8 cellular contexts compared by ENCODE assay signal in the genomic region with DNA sequence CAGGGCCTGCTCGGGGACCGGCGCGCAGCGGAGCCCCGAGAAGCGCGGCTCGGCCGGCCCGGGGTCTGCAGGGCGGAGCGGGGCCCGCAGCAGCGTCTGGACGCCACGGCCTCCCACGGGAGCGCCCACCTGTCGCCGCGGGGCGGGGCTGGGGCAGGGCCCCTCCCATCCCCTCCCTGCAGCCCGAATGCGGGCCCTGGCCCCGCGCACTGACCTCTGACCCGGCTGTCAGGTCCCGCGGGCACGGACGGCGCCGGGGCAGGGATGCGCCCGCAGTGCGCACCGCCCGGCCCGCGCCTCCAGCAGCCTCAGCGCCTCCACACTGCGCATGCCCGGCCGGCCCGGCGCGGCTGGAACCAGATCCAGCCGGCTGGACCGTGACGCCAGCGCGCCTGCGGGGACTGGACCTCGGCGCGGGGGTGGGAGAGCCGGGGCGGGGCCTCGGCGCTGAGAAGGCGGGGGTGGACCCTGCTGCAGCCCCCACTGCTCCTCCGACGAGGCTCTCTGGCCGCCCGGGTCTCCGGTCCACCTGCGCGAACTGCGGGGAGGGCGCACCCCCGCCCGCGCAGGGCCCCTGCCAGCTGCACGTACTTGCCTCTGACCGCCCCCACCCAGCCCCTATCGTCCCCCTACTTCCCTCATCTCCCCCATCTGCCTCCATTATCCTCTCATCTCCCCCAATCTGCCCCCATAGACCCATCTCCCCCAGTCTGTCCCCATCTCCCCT. TPM values are rescaled to one million over a fixed set of nuclear protein-coding genes. Genes with fewer than 3 reads are reported as not detected.
DNase-seq lines count a peak whose midpoint lies in the region; ATAC-seq lines count a peak whose summit lies in the region.

No MANE protein-coding gene starts in this region.

- DNase-seq in 8988T (peak; percentile 98), NCI-H2196 (lab: John Stamatoyannopoulos, UW; ENCODE audit: unreplicated experiment) (peak; percentile 94), cortex of kidney (lab: John Stamatoyannopoulos, UW) (peak; percentile 65), left lobe of liver (ENCODE audit: low spot score) (peak; percentile 92)
- DNase-seq in activated CD4-positive, alpha-beta T cell treated with anti-CD3 and anti-CD28 coated beads for 4 hours: peak; percentile 62 to 70
- peak; percentile 58 to 84 for DNase-seq in stimulated activated CD4-positive, alpha-beta T cell treated with anti-CD3 and anti-CD28 coated beads, Interleukin-1b, Interleukin-23, amount 100 ng/mL, for 4 hours (ENCODE audit: low read depth in 2 of 2)

- ATAC-seq in GM18517 (IDR thresholded peaks at IDR 0.05; ENCODE audit: unreplicated experiment) (peak; percentile 42), HG03025 (IDR thresholded peaks at IDR 0.05; ENCODE audit: low FRiP score, unreplicated experiment) (peak; percentile 47), left lobe of liver (peak; percentile 87)

RNA-seq across cellular contexts. Expression of gene GPR146, which starts 16.1 kb away (rescaled TPM):
- 28.1 TPM for total RNA-seq in left lobe of liver

RNA-seq across cellular contexts. Expression of gene CYP2W1, which starts 45.2 kb away (rescaled TPM):
- 0.08 TPM for total RNA-seq in left lobe of liver

RNA-seq across cellular contexts. Expression of gene COX19, which starts 52.9 kb away (rescaled TPM):
- 5.2 TPM for total RNA-seq in left lobe of liver

RNA-seq across cellular contexts. Expression of gene GPER1, which starts 59.7 kb away (rescaled TPM):
- total RNA-seq in left lobe of liver: 29.8 TPM

Comparison
In these comparisons a context has a peak if more than half of its experiments do, and no peak if none do; other contexts are left out.
1. Peak in every context shown above with its lines: DNase-seq and ATAC-seq.